22 cellular contexts compared by ENCODE assay signal in the genomic region with DNA sequence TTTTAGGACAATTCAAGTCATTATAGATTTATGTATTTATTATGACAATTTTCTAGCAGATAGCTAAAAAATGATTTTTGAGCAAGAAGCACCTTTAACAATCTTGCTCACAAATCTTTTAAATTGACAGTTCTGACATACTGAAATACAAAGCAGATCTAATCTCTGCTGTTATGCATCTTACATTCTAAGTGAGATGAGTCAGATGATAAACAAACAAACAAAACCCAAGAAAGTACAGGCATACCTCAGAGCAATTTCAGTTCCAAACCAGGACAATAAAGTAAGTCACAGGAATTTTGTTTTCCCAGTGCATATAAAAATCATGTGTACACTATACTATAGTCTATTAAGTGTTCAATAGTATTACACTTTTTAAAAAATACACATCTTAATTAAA.
DNase-seq lines count a peak whose midpoint lies in the region; ATAC-seq and TF ChIP-seq lines count a peak whose summit lies in the region.
"Had no signal": no experiment of that assay in that cellular context is flagged by ENCODE, and none has a peak within 500 bp of the region (broad histone marks: within the 10 kb centered on the region; RNA-seq: fewer than 3 reads in every experiment).

No MANE protein-coding gene starts in this region.

- no peak overlapping the region for H2AFZ ChIP-seq in mammary epithelial cell (ENCODE audit: low read depth, low read length)
- H2AFZ ChIP-seq: GM23338 had no signal

- H3K4me3 Mint-ChIP-seq in MCF 10A (ENCODE audit: unreplicated experiment) = no peak overlapping the region
- H3K4me3 Mint-ChIP-seq: CD4-positive, CD25-positive, alpha-beta regulatory T cell; GM23338 had no signal

- peaks cover 14% of the 10 kb centered on the region for H3K4me1 Mint-ChIP-seq in MCF 10A (ENCODE audit: insufficient read depth, unreplicated experiment)
- H3K4me1 Mint-ChIP-seq: CD4-positive, CD25-positive, alpha-beta regulatory T cell; GM23338 had no signal

- in situ Hi-C loops in mammary epithelial cell (cut with MboI; ENCODE audit: low sequenced_read_pairs in 2 of 2) (no loop called here), Panc1 (cut with HindIII; ENCODE audit: low pct_unique_long_range_greater_than_20kb, low sequenced_read_pairs) (no loop called here)

- BruUV-seq in MCF 10A (replicated peaks; lab: Mats Ljungman, UMichigan) (no TSS peak), mammary epithelial cell (replicated peaks; lab: Mats Ljungman, UMichigan) (no TSS peak), Panc1 (replicated peaks; lab: Mats Ljungman, UMichigan) (no TSS peak)

- H3K79me2 ChIP-seq in mammary epithelial cell (ENCODE audit: insufficient read depth, low read length) = no peaks in the 10 kb centered on the region

- H3K27ac ChIP-seq in mammary epithelial cell (ENCODE audit: insufficient read depth, low read depth, low read length) (no peak overlapping the region), Panc1 (ENCODE audit: low read length) (no peak overlapping the region), coronary artery (no peak overlapping the region), left lung (no peak overlapping the region)
- H3K27ac ChIP-seq: SJCRH30 had no signal

- H3K4me1 ChIP-seq in mammary epithelial cell (ENCODE audit: insufficient read depth, low read length) (no peaks in the 10 kb centered on the region), Panc1 (ENCODE audit: control insufficient read depth, insufficient read depth, low read length) (peaks cover 5% of the 10 kb centered on the region; the same call in 1 of the 2 replicates), left lung (no peaks in the 10 kb centered on the region)
- H3K4me1 ChIP-seq: BE2C, SJCRH30 had no signal

- no peak overlapping the region for H3K4me2 ChIP-seq in mammary epithelial cell (ENCODE audit: insufficient read depth, low read depth, low read length)
- H3K4me2 ChIP-seq: GM23338 had no signal

- H3K27me3 Mint-ChIP-seq in MCF 10A (ENCODE audit: insufficient read depth, unreplicated experiment) = peaks cover 10% of the 10 kb centered on the region
- H3K27me3 Mint-ChIP-seq: CD4-positive, CD25-positive, alpha-beta regulatory T cell had no signal

- TF ChIP-seq CTCF in MCF 10A (IDR thresholded peaks at IDR 0.05; ENCODE audit: unreplicated experiment) (no peak), mammary epithelial cell (conservative IDR thresholded peaks at IDR 0.05 in 1 of 2, IDR thresholded peaks at IDR 0.05 in 1 of 2; ENCODE audit: extremely low read depth in 1 of 2, insufficient read depth in 1 of 2, low read depth in 1 of 2, low read length in 2 of 2) (no peak), Panc1 (IDR thresholded peaks at IDR 0.05) (no peak), fibroblast of mammary gland (conservative IDR thresholded peaks at IDR 0.05; ENCODE audit: control insufficient read depth, insufficient read depth, low read depth, low read length) (no peak), coronary artery (IDR thresholded peaks at IDR 0.05) (no peak), left lung (IDR thresholded peaks at IDR 0.05) (no peak)

- no peaks in the 10 kb centered on the region for H3K36me3 Mint-ChIP-seq in MCF 10A (ENCODE audit: insufficient read depth, unreplicated experiment)
- H3K36me3 Mint-ChIP-seq: CD4-positive, CD25-positive, alpha-beta regulatory T cell had no signal

- H3K9ac ChIP-seq in mammary epithelial cell (ENCODE audit: insufficient read depth, low read length) = no peak overlapping the region

- no peak overlapping the region for H3K4me3 ChIP-seq in mammary epithelial cell (replicated peaks in 1 of 3; ENCODE audit: insufficient read depth in 1 of 3, low read depth in 2 of 3, low read length in 3 of 3)
- no peak overlapping the region for H3K4me3 ChIP-seq in Panc1 (ENCODE audit: low read depth in 2 of 2, low read length in 2 of 2)
- no peak overlapping the region for H3K4me3 ChIP-seq in fibroblast of mammary gland (ENCODE audit: control insufficient read depth, low read depth, low read length)
- no peak overlapping the region for H3K4me3 ChIP-seq in coronary artery
- H3K4me3 ChIP-seq in left lung = no peak overlapping the region
- H3K4me3 ChIP-seq: GM12878, GM23338, SJCRH30 had no signal

- H3K9me3 ChIP-seq in mammary epithelial cell (replicated peaks; ENCODE audit: insufficient read depth, low read length) = peaks cover 5% of the 10 kb centered on the region
- H3K9me3 ChIP-seq in Panc1 (ENCODE audit: control insufficient read depth, insufficient read depth, low read depth, low read length) = no peaks in the 10 kb centered on the region
- H3K9me3 ChIP-seq in left lung = peaks cover 0 to 12% of the 10 kb centered on the region in 2 donors
- H3K9me3 ChIP-seq: BE2C, SJCRH30 had no signal

- H3K27me3 ChIP-seq in mammary epithelial cell (ENCODE audit: insufficient read depth, low read length) (peaks cover 41% of the 10 kb centered on the region), Panc1 (ENCODE audit: control insufficient read depth, insufficient read depth, low read length) (no peaks in the 10 kb centered on the region), left lung (no peaks in the 10 kb centered on the region)
- H3K27me3 ChIP-seq: BE2C, SJCRH30 had no signal

- CTCF ChIA-PET in MCF 10A (lab: Yijun Ruan, JAX) (no interaction called here), mammary epithelial cell (lab: Charles Lee; ENCODE audit: low non-redundant PET) (no interaction called here), Panc1 (lab: Charles Lee) (no interaction called here)

- H4K20me1 ChIP-seq in mammary epithelial cell (ENCODE audit: insufficient read depth, low read length) = no peaks in the 10 kb centered on the region

- DNase-seq in MCF 10A (ENCODE audit: unreplicated experiment) = peak; percentile 39
- DNase-seq in mammary epithelial cell = no peak
- DNase-seq in Panc1 (ENCODE audit: low read depth, low spot score) = no peak
- DNase-seq in fibroblast of mammary gland (ENCODE audit: low read depth) = peak; percentile 5
- no peak for DNase-seq in stimulated activated naive CD4-positive, alpha-beta T cell (lab: John Stamatoyannopoulos, UW)
- no peak for DNase-seq in coronary artery (ENCODE audit: low spot score)
- DNase-seq in left lung = no peak
- DNase-seq: 8988T; BE2C; CD4-positive, CD25-positive, alpha-beta regulatory T cell; COR-L47; DMS 273 treated with DMSO at 0.1 percent for 48 hours; IMR-90; NCI-H1105; NCI-H2081; NCI-H2171 treated with DMSO at 0.1 percent for 48 hours; NCI-H446 treated with DMSO at 0.1 percent for 48 hours; RPMI8226; SJCRH30 had no signal

- intact Hi-C loops in MCF 10A (cut with micrococcal nuclease) = no loop called here
- intact Hi-C loops in mammary epithelial cell (cut with micrococcal nuclease) = no loop called here
- intact Hi-C loops in Panc1 (cut with micrococcal nuclease; ENCODE audit: unreplicated experiment) = no loop called here
- intact Hi-C loops in left lung (cut with DNase I) = no loop called here

- dilution Hi-C loops in mammary epithelial cell (cut with HindIII; ENCODE audit: low sequenced_read_pairs) = no loop called here

- no peak overlapping the region for H3K27ac Mint-ChIP-seq in MCF 10A (ENCODE audit: low read depth, unreplicated experiment)
- H3K27ac Mint-ChIP-seq: CD4-positive, CD25-positive, alpha-beta regulatory T cell; GM23338 had no signal

- ATAC-seq in Panc1 (peak; percentile 96), HG03135 (IDR thresholded peaks at IDR 0.05; ENCODE audit: unreplicated experiment) (no peak), left lung (no peak)
- ATAC-seq: GM12878, GM23338 had no signal

- H3K9me3 Mint-ChIP-seq in MCF 10A (ENCODE audit: unreplicated experiment) = no peaks in the 10 kb centered on the region

- POLR2A ChIA-PET in MCF 10A (lab: Yijun Ruan, JAX) = interaction anchor here (0.6 to 1.8 kb wide), 3 partner anchors 25 to 505 kb away, joined by 3 to 7 read pairs (median 3); no protein-coding TSS in a partner anchor
- POLR2A ChIA-PET in Panc1 (lab: Charles Lee) = no interaction called here

- H3K36me3 ChIP-seq in mammary epithelial cell (ENCODE audit: insufficient read depth, low read length) = no peaks in the 10 kb centered on the region
- no peaks in the 10 kb centered on the region for H3K36me3 ChIP-seq in Panc1 (ENCODE audit: control insufficient read depth, insufficient read depth, low read length)
- H3K36me3 ChIP-seq in left lung = no peaks in the 10 kb centered on the region
- H3K36me3 ChIP-seq: BE2C, SJCRH30 had no signal

Comparison
In these comparisons a context has a peak if more than half of its experiments do, and no peak if none do; other contexts are left out.
1. DNase-seq: peak in MCF 10A (single experiment) and fibroblast of mammary gland (single experiment); none in mammary epithelial cell (single experiment), Panc1 (single experiment), stimulated activated naive CD4-positive, alpha-beta T cell (0 of 6), coronary artery (single experiment) and left lung (0 of 2).